ENCODE assay signal across 8 cellular contexts in the genomic region with DNA sequence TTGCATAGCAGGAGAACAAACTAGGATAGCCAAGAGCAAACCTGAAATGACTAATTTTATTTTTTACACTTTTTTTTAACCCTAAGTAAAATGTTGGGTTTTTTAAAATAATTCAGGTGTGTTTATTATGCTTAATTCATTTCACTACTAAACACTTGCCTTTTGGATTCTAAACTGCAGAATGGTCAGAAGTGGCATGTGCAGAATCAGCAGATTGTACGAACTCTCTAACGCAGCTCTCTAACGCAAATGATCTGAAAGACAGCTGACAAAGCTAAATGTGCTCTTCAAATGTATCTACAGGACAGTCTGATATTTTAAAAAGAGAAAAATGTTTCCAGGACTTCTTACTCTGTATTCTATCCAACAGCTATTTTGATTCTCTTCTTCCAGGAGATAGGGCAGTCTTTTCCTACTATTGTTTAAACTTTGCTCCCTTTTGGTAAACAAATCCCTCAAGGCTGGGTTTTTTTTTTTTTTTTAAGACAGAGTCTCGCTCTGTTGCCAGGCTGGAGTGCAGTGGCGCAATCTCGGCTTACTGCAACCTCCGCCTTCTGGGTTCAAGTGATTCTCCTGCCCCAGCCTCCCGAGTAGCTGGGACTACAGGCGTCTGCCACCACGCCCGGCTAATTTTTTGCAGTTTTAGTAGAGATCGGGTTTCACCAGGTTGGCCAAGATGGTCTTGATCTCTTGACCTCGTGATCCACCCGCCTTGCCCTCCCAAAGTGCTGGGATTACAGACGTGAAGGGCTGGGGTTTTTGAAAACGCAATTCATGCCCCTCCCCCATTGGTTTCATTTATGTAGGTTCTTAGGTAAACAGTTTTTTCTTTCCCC. TPM values are rescaled to one million over a fixed set of nuclear protein-coding genes. Genes with fewer than 3 reads are reported as not detected.
DNase-seq lines count a peak whose midpoint lies in the region; ATAC-seq and TF ChIP-seq lines count a peak whose summit lies in the region.

No MANE protein-coding gene starts in this region.

- CTCF ChIA-PET in activated CD8-positive, alpha-beta T cell treated with anti-CD3 and anti-CD28 coated beads for 36 hours (lab: Charles Lee): interaction anchor here (0.7 to 1.8 kb wide), 10 partner anchors 9 to 309 kb away, joined by 3 to 9 read pairs (median 4); a partner anchor contains a TSS

- ATAC-seq in activated CD8-positive, alpha-beta T cell treated with anti-CD3 and anti-CD28 coated beads for 36 hours: no peak
- ATAC-seq in left ventricle myocardium superior: no peak
- no peak for ATAC-seq in GM19324 (IDR thresholded peaks at IDR 0.05; ENCODE audit: low FRiP score, unreplicated experiment)
- ATAC-seq in GM19351 (IDR thresholded peaks at IDR 0.05; ENCODE audit: unreplicated experiment): no peak

- H3K27ac Mint-ChIP-seq in activated CD8-positive, alpha-beta T cell treated with anti-CD3 and anti-CD28 coated beads for 36 hours: peak overlapping the region; percentile 97

- peak overlapping the region; percentile 94 for H3K4me3 Mint-ChIP-seq in activated CD8-positive, alpha-beta T cell treated with anti-CD3 and anti-CD28 coated beads for 36 hours

- H3K27me3 Mint-ChIP-seq in activated CD8-positive, alpha-beta T cell treated with anti-CD3 and anti-CD28 coated beads for 36 hours: no peaks in the 10 kb centered on the region

- no peaks in the 10 kb centered on the region for H3K9me3 Mint-ChIP-seq in activated CD8-positive, alpha-beta T cell treated with anti-CD3 and anti-CD28 coated beads for 36 hours

- peaks cover 61% of the 10 kb centered on the region for H3K4me1 Mint-ChIP-seq in activated CD8-positive, alpha-beta T cell treated with anti-CD3 and anti-CD28 coated beads for 36 hours (ENCODE audit: low read depth)

- H3K27ac ChIP-seq in skin epidermis: peak overlapping the region in 20 of 21 experiments; percentile 89 to 99 (median 95)

- intact Hi-C loops in activated CD8-positive, alpha-beta T cell treated with anti-CD3 and anti-CD28 coated beads for 36 hours (cut with micrococcal nuclease): loop anchor here (5.0 kb wide), 2 partner anchors 66 to 134 kb away; a partner anchor contains a TSS
- intact Hi-C loops in left ventricle myocardium superior (cut with micrococcal nuclease): no loop called here

- no peak for DNase-seq in HFF-Myc (ENCODE audit: extremely low read depth, low read depth)
- DNase-seq in activated CD8-positive, alpha-beta T cell treated with anti-CD3 and anti-CD28 coated beads for 36 hours: peak; percentile 48
- peak; percentile 33 for DNase-seq in left ventricle myocardium superior
- no peak for DNase-seq in hippocampal formation (lab: John Stamatoyannopoulos, UW)
- DNase-seq in NCI-H69 (lab: John Stamatoyannopoulos, UW): no peak

- POLR2A ChIA-PET in activated CD8-positive, alpha-beta T cell treated with anti-CD3 and anti-CD28 coated beads for 36 hours (lab: Charles Lee): interaction anchor here (0.6 to 2.8 kb wide), 9 partner anchors 15 to 313 kb away, joined by 3 to 11 read pairs (median 3); a partner anchor contains a TSS

- peaks cover 6% of the 10 kb centered on the region for H3K36me3 Mint-ChIP-seq in activated CD8-positive, alpha-beta T cell treated with anti-CD3 and anti-CD28 coated beads for 36 hours (ENCODE audit: low read depth)

- no peak for TF ChIP-seq CTCF in HFF-Myc (IDR thresholded peaks at IDR 0.05; ENCODE audit: low read depth, low read length, missing control alignments)
- TF ChIP-seq CTCF in activated CD8-positive, alpha-beta T cell treated with anti-CD3 and anti-CD28 coated beads for 36 hours (IDR thresholded peaks at IDR 0.05): no peak

- H3K4me3 ChIP-seq in HFF-Myc (replicated peaks; ENCODE audit: low read depth, low read length): peak overlapping the region; percentile 59
- peak overlapping the region; percentile 63 to 95 (median 85) for H3K4me3 ChIP-seq in skin epidermis

RNA-seq across cellular contexts. Expression of a gene that starts 1.3 kb away (rescaled TPM):
- 10 to 100 TPM; 15.9 to 16.9 TPM for total RNA-seq in activated CD8-positive, alpha-beta T cell treated with anti-CD3 and anti-CD28 coated beads for 36 hours
- 18.2 TPM for total RNA-seq in left ventricle myocardium superior

RNA-seq across cellular contexts. Expression of a gene that starts 1.7 kb away (rescaled TPM):
- 10 to 100 TPM; 52.2 to 55.3 TPM for total RNA-seq in activated CD8-positive, alpha-beta T cell treated with anti-CD3 and anti-CD28 coated beads for 36 hours
- 21.6 TPM for total RNA-seq in left ventricle myocardium superior

RNA-seq across cellular contexts. Expression of a gene that starts 58.6 kb away (rescaled TPM):
- total RNA-seq in activated CD8-positive, alpha-beta T cell treated with anti-CD3 and anti-CD28 coated beads for 36 hours: 10 to 100 TPM; 31.8 to 37.6 TPM
- 16.4 TPM for total RNA-seq in left ventricle myocardium superior

Comparison
In these comparisons a context has a peak if more than half of its experiments do, and no peak if none do; other contexts are left out.
1. DNase-seq: peak in activated CD8-positive, alpha-beta T cell treated with anti-CD3 and anti-CD28 coated beads for 36 hours (single experiment) and left ventricle myocardium superior (single experiment); none in HFF-Myc (single experiment), hippocampal formation (0 of 2) and NCI-H69 (single experiment).